In the genomic region with DNA sequence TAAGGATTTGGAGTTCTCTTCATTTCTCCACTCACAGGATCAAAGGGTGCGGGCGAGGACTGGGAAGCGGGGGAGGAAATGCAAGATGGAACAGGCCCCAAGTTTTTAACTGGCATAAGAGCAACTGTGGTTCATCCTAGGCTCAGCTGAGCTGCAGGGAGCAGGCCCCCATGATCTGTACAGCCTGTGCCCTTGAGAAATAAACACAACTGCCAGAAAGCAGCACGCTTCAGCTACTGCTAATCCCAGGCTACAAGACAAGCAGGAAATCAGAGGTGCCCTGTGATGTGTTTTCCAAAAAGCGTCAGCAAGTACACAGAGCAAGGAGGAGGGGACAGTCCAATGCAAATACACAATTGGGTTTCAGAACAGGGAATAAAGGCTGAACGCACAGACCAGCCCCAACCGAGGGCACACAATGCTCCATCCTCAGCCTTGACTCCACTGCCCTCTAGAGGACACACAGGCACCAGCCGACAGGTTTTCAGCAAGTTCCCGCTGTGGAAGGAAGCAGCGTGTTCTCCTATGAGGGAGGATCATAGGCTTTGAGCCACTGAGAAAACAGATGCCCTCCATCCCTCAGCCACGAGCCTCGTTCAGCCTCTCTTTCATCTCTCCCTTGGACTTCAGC, we compare ENCODE assay signal across 8 cellular contexts. TPM values are rescaled to one million over a fixed set of nuclear protein-coding genes. Genes with fewer than 3 reads are reported as not detected.
DNase-seq lines count a peak whose midpoint lies in the region; ATAC-seq, FAIRE-seq and TF ChIP-seq lines count a peak whose summit lies in the region.
"Not testable (repeated sequence)": the region's sequence is repeated elsewhere in the genome, so short reads cannot be mapped to it uniquely, and the experiment has no call there.

No MANE protein-coding gene starts in this region.

- DNase-seq in activated CD8-positive, alpha-beta T cell treated with anti-CD3 and anti-CD28 coated beads for 36 hours = peak; percentile 3
- DNase-seq in endothelial cell of umbilical vein (ENCODE audit: low read depth, low spot score); lower lobe of right lung; stimulated activated naive B cell treated with anti-CD40 and anti-IgM and Interleukin-4, amounts not matched to agents 10 μg/mL and 1 μg/mL and 100 μg/mL, for 72 hours: not testable (repeated sequence)

- H3K4me2 ChIP-seq in endothelial cell of umbilical vein (ENCODE audit: insufficient read depth, low read length) = not testable (repeated sequence)

- not testable (repeated sequence) for H3K36me3 ChIP-seq in endothelial cell of umbilical vein (ENCODE audit: control insufficient read depth in 2 of 2, extremely low read depth in 1 of 2, insufficient read depth in 2 of 2, low read length in 2 of 2); lower lobe of right lung

- H3K27ac Mint-ChIP-seq in activated CD8-positive, alpha-beta T cell treated with anti-CD3 and anti-CD28 coated beads for 36 hours; stimulated activated naive B cell treated with anti-CD40 and anti-IgM and Interleukin-4, amounts not matched to agents 10 μg/mL and 1 μg/mL and 100 μg/mL, for 72 hours: not testable (repeated sequence)

- CTCF ChIA-PET in activated CD8-positive, alpha-beta T cell treated with anti-CD3 and anti-CD28 coated beads for 36 hours (lab: Charles Lee); endothelial cell of umbilical vein (lab: Charles Lee): not testable (repeated sequence)

- not testable (repeated sequence) for H2AFZ ChIP-seq in endothelial cell of umbilical vein (ENCODE audit: low read depth, low read length)

- peak; percentile 82 for ATAC-seq in GM18511 (IDR thresholded peaks at IDR 0.05; ENCODE audit: unreplicated experiment)
- ATAC-seq in GM21528 (IDR thresholded peaks at IDR 0.05; ENCODE audit: low FRiP score, unreplicated experiment) = peak; percentile 70
- ATAC-seq in HG02884 (IDR thresholded peaks at IDR 0.05; ENCODE audit: unreplicated experiment) = peak; percentile 68
- ATAC-seq in HG03521 (IDR thresholded peaks at IDR 0.05; ENCODE audit: unreplicated experiment) = peak; percentile 49
- peak; percentile 97 for ATAC-seq in activated CD8-positive, alpha-beta T cell treated with anti-CD3 and anti-CD28 coated beads for 36 hours
- ATAC-seq in lower lobe of right lung = peak; percentile 82 to 85
- ATAC-seq in stimulated activated naive B cell treated with anti-CD40 and anti-IgM and Interleukin-4, amounts not matched to agents 10 μg/mL and 1 μg/mL and 100 μg/mL, for 72 hours (replicated peaks) = peak; percentile 87 to 88

- POLR2A ChIA-PET in activated CD8-positive, alpha-beta T cell treated with anti-CD3 and anti-CD28 coated beads for 36 hours (lab: Charles Lee); endothelial cell of umbilical vein (lab: Charles Lee): not testable (repeated sequence)

- H3K27me3 ChIP-seq in endothelial cell of umbilical vein (ENCODE audit: control insufficient read depth in 2 of 2, insufficient read depth in 2 of 2, low read length in 2 of 2); lower lobe of right lung (ENCODE audit: low read depth): not testable (repeated sequence)

- BruUV-seq in endothelial cell of umbilical vein (replicated peaks; lab: Mats Ljungman, UMichigan) = not testable (repeated sequence)

- not testable (repeated sequence) for H3K27me3 Mint-ChIP-seq in activated CD8-positive, alpha-beta T cell treated with anti-CD3 and anti-CD28 coated beads for 36 hours; stimulated activated naive B cell treated with anti-CD40 and anti-IgM and Interleukin-4, amounts not matched to agents 10 μg/mL and 1 μg/mL and 100 μg/mL, for 72 hours

- H3K4me3 ChIP-seq in endothelial cell of umbilical vein (replicated peaks in 1 of 3; ENCODE audit: insufficient read depth in 1 of 3, low read depth in 1 of 3, low read length in 3 of 3); lower lobe of right lung: not testable (repeated sequence)

- not testable (repeated sequence) for H3K9me1 ChIP-seq in endothelial cell of umbilical vein (replicated peaks; ENCODE audit: control insufficient read depth, extremely low read depth, insufficient read depth, low read length)

- not testable (repeated sequence) for H3K4me3 Mint-ChIP-seq in activated CD8-positive, alpha-beta T cell treated with anti-CD3 and anti-CD28 coated beads for 36 hours; stimulated activated naive B cell treated with anti-CD40 and anti-IgM and Interleukin-4, amounts not matched to agents 10 μg/mL and 1 μg/mL and 100 μg/mL, for 72 hours

- not testable (repeated sequence) for H3K36me3 Mint-ChIP-seq in activated CD8-positive, alpha-beta T cell treated with anti-CD3 and anti-CD28 coated beads for 36 hours (ENCODE audit: low read depth); stimulated activated naive B cell treated with anti-CD40 and anti-IgM and Interleukin-4, amounts not matched to agents 10 μg/mL and 1 μg/mL and 100 μg/mL, for 72 hours

- H3K27ac ChIP-seq in endothelial cell of umbilical vein (ENCODE audit: insufficient read depth, low read depth, low read length); lower lobe of right lung: not testable (repeated sequence)

- not testable (repeated sequence) for H3K9me3 Mint-ChIP-seq in activated CD8-positive, alpha-beta T cell treated with anti-CD3 and anti-CD28 coated beads for 36 hours; stimulated activated naive B cell treated with anti-CD40 and anti-IgM and Interleukin-4, amounts not matched to agents 10 μg/mL and 1 μg/mL and 100 μg/mL, for 72 hours

- not testable (repeated sequence) for H3K9me3 ChIP-seq in endothelial cell of umbilical vein (replicated peaks; ENCODE audit: control insufficient read depth, insufficient read depth, low read length); lower lobe of right lung

- intact Hi-C loops in activated CD8-positive, alpha-beta T cell treated with anti-CD3 and anti-CD28 coated beads for 36 hours (cut with micrococcal nuclease); endothelial cell of umbilical vein (cut with micrococcal nuclease); lower lobe of right lung (cut with DNase I): not testable (repeated sequence)

- not testable (repeated sequence) for TF ChIP-seq CTCF in activated CD8-positive, alpha-beta T cell treated with anti-CD3 and anti-CD28 coated beads for 36 hours (IDR thresholded peaks at IDR 0.05); endothelial cell of umbilical vein (IDR thresholded peaks at IDR 0.05; ENCODE audit: extremely low read depth in 1 of 2, insufficient read depth in 1 of 2, low read depth in 1 of 2, low read length in 2 of 2); lower lobe of right lung (IDR thresholded peaks at IDR 0.05)

- dilution Hi-C loops in endothelial cell of umbilical vein (cut with MboI; ENCODE audit: extremely low pct_ligation_motif_present, low sequenced_read_pairs) = not testable (repeated sequence)

- not testable (repeated sequence) for H3K4me1 ChIP-seq in endothelial cell of umbilical vein (ENCODE audit: control insufficient read depth, extremely low read depth, insufficient read depth, low read length); lower lobe of right lung

- not testable (repeated sequence) for H4K20me1 ChIP-seq in endothelial cell of umbilical vein (replicated peaks; ENCODE audit: control insufficient read depth, extremely low read depth, insufficient read depth, low read length)

- not testable (repeated sequence) for H3K79me2 ChIP-seq in endothelial cell of umbilical vein (ENCODE audit: control insufficient read depth, insufficient read depth, low read length)

- not testable (repeated sequence) for H3K4me1 Mint-ChIP-seq in activated CD8-positive, alpha-beta T cell treated with anti-CD3 and anti-CD28 coated beads for 36 hours (ENCODE audit: low read depth); stimulated activated naive B cell treated with anti-CD40 and anti-IgM and Interleukin-4, amounts not matched to agents 10 μg/mL and 1 μg/mL and 100 μg/mL, for 72 hours

- peak; percentile 99 for FAIRE-seq in endothelial cell of umbilical vein (lab: Jason Lieb, UNC)

- H3K9ac ChIP-seq in endothelial cell of umbilical vein (replicated peaks; ENCODE audit: extremely low read depth, insufficient read depth, low read length) = not testable (repeated sequence)

- not testable (repeated sequence) for TF ChIP-seq POLR2A in endothelial cell of umbilical vein (IDR thresholded peaks at IDR 0.05; ENCODE audit: low read depth, low read length)

RNA-seq across cellular contexts. Expression of gene THOC3, which starts 16.7 kb away (rescaled TPM):
- total RNA-seq in activated CD8-positive, alpha-beta T cell treated with anti-CD3 and anti-CD28 coated beads for 36 hours = 10 to 100 TPM; 67.3 to 71.5 TPM
- total RNA-seq in endothelial cell of umbilical vein (35.0 and 66.3 TPM in 2 replicates), lower lobe of right lung (21.6 TPM)
- 39.4 and 55.2 TPM in 2 replicates for polyA plus RNA-seq in endothelial cell of umbilical vein
- 90.7 and 101 TPM in 2 replicates for polyA plus RNA-seq in endothelial cell of umbilical vein (2011; cell fraction: cytosol; rRNA removed)
- polyA plus RNA-seq in endothelial cell of umbilical vein (2011; cell fraction: nucleus; rRNA removed) = 40.3 and 46.2 TPM in 2 replicates
- polyA plus RNA-seq in endothelial cell of umbilical vein (2012) = 30.2 and 59.4 TPM in 2 replicates
- 46.0 and 60.6 TPM in 2 replicates for polyA minus RNA-seq in endothelial cell of umbilical vein
- polyA minus RNA-seq in endothelial cell of umbilical vein (2011; cell fraction: cytosol; rRNA and poly(A)+ RNA removed) = 39.2 TPM
- polyA minus RNA-seq in endothelial cell of umbilical vein (2011; cell fraction: nucleus; rRNA and poly(A)+ RNA removed) = 12.9 and 19.8 TPM in 2 replicates
